In genomic region chr16:58043571-58044155, GRCh38 we compare ENCODE assay signal across 25 cellular contexts.
"Had no signal": no experiment of that assay in that cellular context is flagged by ENCODE, and none has a peak within 500 bp of the region (broad histone marks: within the 10 kb centered on the region; RNA-seq: fewer than 3 reads in every experiment).

No MANE protein-coding gene starts in this region.

- H3K27ac Mint-ChIP-seq: dendritic cell treated with granulocyte-macrophage colony-stimulating factor and Interleukin-4, amounts not matched to agents 40 ng/mL and 50 ng/mL, for 4 days; memory B cell; nephron; progenitor cell of endocrine pancreas; stimulated activated effector memory CD8-positive, alpha-beta T cell treated with anti-CD3 and anti-CD28 coated beads, Interleukin-12 subunit alpha, Interleukin-12 subunit beta, amount 100 ng/mL, for 72 hours had no signal

- H3K27me3 Mint-ChIP-seq: dendritic cell treated with granulocyte-macrophage colony-stimulating factor and Interleukin-4, amounts not matched to agents 40 ng/mL and 50 ng/mL, for 4 days; memory B cell; progenitor cell of endocrine pancreas had no signal

- H3K27ac ChIP-seq: colonic mucosa, esophagus squamous epithelium, neutrophil, parathyroid adenoma, right lobe of liver, stomach, vagina had no signal

- H3K79me2 ChIP-seq: parathyroid adenoma had no signal

- H3K4me3 ChIP-seq: colonic mucosa, esophagus squamous epithelium, heart right ventricle, lung, right lobe of liver, stomach, thyroid gland, vagina had no signal

- H2AFZ ChIP-seq: parathyroid adenoma had no signal

- DNase-seq: colonic mucosa; effector CD8-positive, alpha-beta T cell; erythroblast; esophagus squamous epithelium; foreskin melanocyte; glutamatergic neuron; heart right ventricle; hippocampal formation; small intestine; stimulated activated CD4-positive, alpha-beta T cell treated with anti-CD3 and anti-CD28 coated beads, Interleukin-12 subunit alpha, Interleukin-12 subunit beta, amount 100 ng/mL, for 4 hours; stimulated activated CD4-positive, alpha-beta T cell treated with anti-CD3 and anti-CD28 coated beads, Interleukin-1b, Interleukin-23, amount 100 ng/mL, for 48 hours; stimulated activated CD4-positive, alpha-beta T cell treated with anti-CD3 and anti-CD28 coated beads, Interleukin-4, amount 100 ng/mL, for 1 hour; stimulated activated naive CD4-positive, alpha-beta T cell treated with Interleukin-2 at 50 U/mL for 16 hours; stomach; thyroid gland had no signal

- H3K4me3 Mint-ChIP-seq: dendritic cell treated with granulocyte-macrophage colony-stimulating factor and Interleukin-4, amounts not matched to agents 40 ng/mL and 50 ng/mL, for 4 days; memory B cell; nephron; stimulated activated effector memory CD8-positive, alpha-beta T cell treated with anti-CD3 and anti-CD28 coated beads, Interleukin-12 subunit alpha, Interleukin-12 subunit beta, amount 100 ng/mL, for 72 hours had no signal

- H3K9me3 Mint-ChIP-seq: dendritic cell treated with granulocyte-macrophage colony-stimulating factor and Interleukin-4, amounts not matched to agents 40 ng/mL and 50 ng/mL, for 4 days; memory B cell; nephron; stimulated activated effector memory CD8-positive, alpha-beta T cell treated with anti-CD3 and anti-CD28 coated beads, Interleukin-12 subunit alpha, Interleukin-12 subunit beta, amount 100 ng/mL, for 72 hours had no signal

- H3K36me3 Mint-ChIP-seq: memory B cell; stimulated activated effector memory CD8-positive, alpha-beta T cell treated with anti-CD3 and anti-CD28 coated beads, Interleukin-12 subunit alpha, Interleukin-12 subunit beta, amount 100 ng/mL, for 72 hours had no signal

- H3K4me1 Mint-ChIP-seq: memory B cell; stimulated activated effector memory CD8-positive, alpha-beta T cell treated with anti-CD3 and anti-CD28 coated beads, Interleukin-12 subunit alpha, Interleukin-12 subunit beta, amount 100 ng/mL, for 72 hours had no signal

- H3K27me3 ChIP-seq: colonic mucosa, esophagus squamous epithelium, heart right ventricle, neutrophil, right lobe of liver, stomach, thyroid gland, vagina had no signal

- H3K4me1 ChIP-seq: colonic mucosa, parathyroid adenoma, right lobe of liver, vagina had no signal

- ATAC-seq: heart right ventricle; stimulated activated effector memory CD8-positive, alpha-beta T cell treated with anti-CD3 and anti-CD28 coated beads, Interleukin-12 subunit alpha, Interleukin-12 subunit beta, amount 100 ng/mL, for 72 hours had no signal

- H3K9me3 ChIP-seq: colonic mucosa, esophagus squamous epithelium, heart right ventricle, neutrophil, right lobe of liver, stomach, thyroid gland, vagina had no signal

- H3K36me3 ChIP-seq: neutrophil, vagina had no signal
